Comparison of ENCODE assay signal across 8 cellular contexts in the genomic region with DNA sequence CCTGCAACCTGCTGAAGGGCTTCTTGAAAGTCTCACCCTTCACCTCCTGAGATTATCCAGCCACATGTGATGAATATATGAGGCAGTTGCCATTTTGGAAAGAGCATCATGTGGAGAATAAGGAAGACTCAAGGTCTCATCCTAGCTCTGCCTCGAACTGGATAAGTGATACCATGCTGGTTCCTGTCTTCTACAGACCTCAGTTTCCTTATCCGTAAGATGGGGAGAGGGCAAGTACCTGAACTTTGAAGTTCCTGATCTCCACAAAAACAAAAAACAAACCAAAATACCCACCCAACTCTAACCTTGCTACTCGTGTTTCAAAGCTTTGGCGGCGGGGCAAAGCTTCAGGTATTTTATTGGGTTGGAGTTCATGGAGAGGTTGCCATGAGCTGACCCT. TPM values are rescaled to one million over a fixed set of nuclear protein-coding genes. Genes with fewer than 3 reads are reported as not detected.
"Had no signal": no experiment of that assay in that cellular context is flagged by ENCODE, and none has a peak within 500 bp of the region (broad histone marks: within the 10 kb centered on the region; RNA-seq: fewer than 3 reads in every experiment).

No MANE protein-coding gene starts in this region.

- H3K27ac Mint-ChIP-seq: HFFc6, IgD-negative memory B cell had no signal

- H3K4me1 Mint-ChIP-seq: IgD-negative memory B cell had no signal

- H3K27me3 Mint-ChIP-seq: IgD-negative memory B cell had no signal

- H3K36me3 ChIP-seq: HAP-1 had no signal

- ATAC-seq: HCT116, HepG2 had no signal

- H3K4me3 ChIP-seq: HAP-1 had no signal

- H3K4me1 ChIP-seq: HAP-1 had no signal

- H3K27ac ChIP-seq: HL-60 had no signal

- FAIRE-seq: HepG2 had no signal

- H3K4me3 Mint-ChIP-seq: HFFc6, IgD-negative memory B cell had no signal

- DNase-seq: GOT3, H7, HFFc6 had no signal

RNA-seq across cellular contexts. Expression of gene ITGA11, which starts 31.5 kb away (rescaled TPM):
- total RNA-seq: HepG2 had no signal
- polyA plus RNA-seq: HepG2, IgD-negative memory B cell had no signal
